Comparison of ENCODE assay signal across 8 cellular contexts in the genomic region with DNA sequence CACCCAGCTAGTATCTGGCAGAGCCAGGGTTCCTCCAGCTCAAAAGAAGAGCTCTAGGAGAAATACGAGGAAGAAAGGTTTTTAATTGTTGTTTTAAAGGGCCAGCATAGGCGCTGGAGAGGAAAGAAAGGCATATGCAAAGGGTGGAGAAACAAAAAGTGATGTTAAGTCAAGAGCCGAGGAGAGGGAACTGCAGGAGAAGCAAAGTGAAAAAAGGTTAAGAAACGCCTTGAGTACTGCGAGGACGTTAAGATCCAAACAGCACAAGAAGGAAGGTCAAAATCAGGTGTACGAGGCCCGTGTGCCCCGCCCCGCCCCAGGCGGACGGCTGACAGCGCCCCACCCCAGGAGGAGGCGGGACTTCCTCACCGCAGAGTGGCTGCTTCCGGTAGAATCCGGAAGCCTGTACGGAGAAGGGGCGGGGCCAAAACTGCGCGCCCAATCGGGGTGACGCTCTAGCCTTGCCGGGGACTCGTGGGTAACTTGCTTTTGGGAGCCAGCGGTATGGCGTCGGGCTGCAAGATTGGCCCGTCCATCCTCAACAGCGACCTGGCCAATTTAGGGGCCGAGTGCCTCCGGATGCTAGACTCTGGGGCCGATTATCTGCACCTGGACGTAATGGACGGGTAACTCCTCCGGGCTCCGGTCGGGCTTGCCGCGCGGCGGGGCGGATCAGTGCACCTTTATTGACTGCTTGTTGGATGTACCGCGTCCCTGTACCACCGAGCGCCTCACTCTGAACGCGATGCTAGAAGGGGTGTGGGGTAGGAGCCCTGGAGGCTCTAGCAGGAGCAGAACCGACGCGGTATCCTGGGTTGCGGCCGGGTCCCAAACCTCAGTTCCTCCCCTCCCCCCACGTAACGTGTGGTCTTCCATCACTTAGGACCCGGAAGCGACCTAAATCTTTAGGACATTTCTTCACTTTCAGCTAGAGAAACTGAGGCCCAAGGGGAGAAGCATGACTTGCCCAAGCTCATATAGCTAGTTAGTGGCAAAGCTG. TPM values are rescaled to one million over a fixed set of nuclear protein-coding genes. Genes with fewer than 3 reads are reported as not detected.
DNase-seq lines count a peak whose midpoint lies in the region; ATAC-seq, FAIRE-seq and TF ChIP-seq lines count a peak whose summit lies in the region.

A gene (plus strand): TSS at position 481 of the 1,000 bp plus-strand sequence. CDS start 24 bp downstream, at position 505.

- TF ChIP-seq CTCF in GM12865 (IDR thresholded peaks at IDR 0.05; ENCODE audit: insufficient read depth, low read depth, low read length, missing control alignments) (no peak), pancreas (IDR thresholded peaks at IDR 0.05) (no peak), tibial artery (IDR thresholded peaks at IDR 0.05) (no peak)

- no peaks in the 10 kb centered on the region for H3K27me3 ChIP-seq in pancreas
- no peaks in the 10 kb centered on the region for H3K27me3 ChIP-seq in tibial artery

- peak within 1 kb of the TSS; percentile 95 for H3K4me3 Mint-ChIP-seq in activated naive CD8-positive, alpha-beta T cell treated with anti-CD3 and anti-CD28 coated beads, Interleukin-2, amount 50 U/mL, for 24 hours

- peak; percentile 100 for ATAC-seq in HG02763 (IDR thresholded peaks at IDR 0.05; ENCODE audit: unreplicated experiment)
- ATAC-seq in activated naive CD8-positive, alpha-beta T cell treated with anti-CD3 and anti-CD28 coated beads, Interleukin-2, amount 50 U/mL, for 24 hours: peak; percentile 97
- peak; percentile 100 for ATAC-seq in Right ventricle myocardium superior (ENCODE audit: poor library complexity)
- peak; percentile 99 to 100 (median 100) for ATAC-seq in pancreas

- H3K36me3 Mint-ChIP-seq in activated naive CD8-positive, alpha-beta T cell treated with anti-CD3 and anti-CD28 coated beads, Interleukin-2, amount 50 U/mL, for 24 hours (ENCODE audit: low read depth): peaks cover 30% of the 10 kb centered on the region

- H3K4me3 ChIP-seq in GM12865 (ENCODE audit: low read depth, low read length) (peak within 1 kb of the TSS; percentile 94), pancreas (peak within 1 kb of the TSS; percentile 74 to 82 (median 81)), tibial artery (peak within 1 kb of the TSS; percentile 91 to 99)

- no peaks in the 10 kb centered on the region for H3K27me3 Mint-ChIP-seq in activated naive CD8-positive, alpha-beta T cell treated with anti-CD3 and anti-CD28 coated beads, Interleukin-2, amount 50 U/mL, for 24 hours

- no peaks in the 10 kb centered on the region for H3K9me3 Mint-ChIP-seq in activated naive CD8-positive, alpha-beta T cell treated with anti-CD3 and anti-CD28 coated beads, Interleukin-2, amount 50 U/mL, for 24 hours

- H3K9me3 ChIP-seq in pancreas: no peaks in the 10 kb centered on the region
- H3K9me3 ChIP-seq in tibial artery: no peaks in the 10 kb centered on the region

- FAIRE-seq in pancreas (lab: Jason Lieb, UNC): peak; percentile 74

- peak within 1 kb of the TSS; percentile 17 to 74 (median 58) for H3K27ac ChIP-seq in pancreas
- peak within 1 kb of the TSS; percentile 75 to 76 for H3K27ac ChIP-seq in tibial artery

- 0 to 1% methylated on average over 58 of the region's 58 CpGs for WGBS in pancreas, 2 donors

- peak; percentile 97 for DNase-seq in GM12865 (ENCODE audit: low read depth)
- peak; percentile 66 for DNase-seq in NCI-H1417 treated with DMSO at 0.1 percent for 48 hours (lab: John Stamatoyannopoulos, UW)
- peak; percentile 92 for DNase-seq in SW480 (ENCODE audit: low spot score)
- peak; percentile 98 for DNase-seq in activated naive CD8-positive, alpha-beta T cell treated with anti-CD3 and anti-CD28 coated beads, Interleukin-2, amount 50 U/mL, for 24 hours
- peak; percentile 98 for DNase-seq in Right ventricle myocardium superior
- peak; percentile 96 to 98 (median 98) for DNase-seq in pancreas
- peak; percentile 96 to 97 for DNase-seq in tibial artery

- intact Hi-C loops in Right ventricle myocardium superior (cut with DNase I): loop anchor here (10.0 kb wide), 1 partner anchor 172 kb away; a partner anchor contains a TSS
- intact Hi-C loops in pancreas (cut with DNase I): no loop called here
- intact Hi-C loops in tibial artery (cut with DNase I; ENCODE audit: low total_unique reads): no loop called here

- H3K4me1 ChIP-seq in pancreas (peaks cover 13 to 32% (median 25%) of the 10 kb centered on the region in 3 donors), tibial artery (peaks cover 0 to 46% (median 21%) of the 10 kb centered on the region in 4 donors)

- H3K36me3 ChIP-seq in pancreas (no peaks in the 10 kb centered on the region), tibial artery (no peaks in the 10 kb centered on the region)

- H3K27ac Mint-ChIP-seq in activated naive CD8-positive, alpha-beta T cell treated with anti-CD3 and anti-CD28 coated beads, Interleukin-2, amount 50 U/mL, for 24 hours: peak within 1 kb of the TSS; percentile 94

- peaks cover 47% of the 10 kb centered on the region for H3K4me1 Mint-ChIP-seq in activated naive CD8-positive, alpha-beta T cell treated with anti-CD3 and anti-CD28 coated beads, Interleukin-2, amount 50 U/mL, for 24 hours

RNA-seq across cellular contexts. Expression of the gene that starts here (rescaled TPM):
- total RNA-seq in Right ventricle myocardium superior: 16.1 TPM
- total RNA-seq in pancreas: 10 to 100 TPM; 10.9 to 30.2 (median 14.2) TPM
- polyA plus RNA-seq in pancreas: 1 to 10 TPM; 6.9 to 7.3 TPM

Comparison
In these comparisons a context has a peak if more than half of its experiments do, and no peak if none do; other contexts are left out.
1. Peak in every context shown above with its lines: DNase-seq, ATAC-seq, H3K4me3 ChIP-seq and H3K27ac ChIP-seq.